ENCODE assay signal across 19 cellular contexts in the genomic region with DNA sequence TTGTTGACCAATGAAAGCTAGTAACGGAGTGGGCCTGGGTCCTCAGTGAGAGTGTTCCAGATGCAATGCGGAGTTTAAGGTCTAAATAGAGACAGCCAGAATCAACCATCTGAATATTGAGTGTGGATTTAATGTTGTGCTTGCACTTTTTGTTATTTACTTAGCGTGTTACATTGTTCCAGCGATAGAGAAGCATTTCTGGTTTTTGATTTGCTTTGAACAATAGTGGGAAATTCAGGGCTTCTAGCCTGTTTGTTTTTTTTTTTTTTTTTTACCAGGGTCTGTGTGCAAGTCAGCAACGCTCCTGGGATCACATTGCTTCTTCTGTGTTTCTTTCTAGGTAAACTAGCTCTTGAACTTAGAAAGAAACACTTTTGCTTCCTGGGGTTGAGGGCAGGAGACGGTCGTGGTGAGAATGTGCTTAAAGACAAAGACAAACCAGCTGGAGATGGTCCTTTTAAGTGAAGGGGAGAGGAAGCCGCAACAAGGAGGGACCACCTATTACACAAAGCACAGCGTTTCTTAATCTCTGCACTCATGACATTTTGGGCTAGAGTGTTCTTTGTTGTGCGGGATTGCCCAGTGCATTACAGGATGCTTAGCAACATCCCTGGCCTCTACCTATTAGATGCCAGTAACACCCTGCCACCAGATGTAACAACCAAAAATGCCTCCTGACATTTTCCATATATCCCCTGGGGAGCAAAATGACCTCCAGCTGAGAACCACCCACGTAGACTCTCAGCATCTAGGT.
"Had no signal": no experiment of that assay in that cellular context is flagged by ENCODE, and none has a peak within 500 bp of the region (broad histone marks: within the 10 kb centered on the region; RNA-seq: fewer than 3 reads in every experiment).

No MANE protein-coding gene starts in this region.

- FAIRE-seq: keratinocyte had no signal

- H3K27ac ChIP-seq: coronary artery, epithelial cell of prostate, left lung, tibial artery, uterus had no signal

- H3K36me3 ChIP-seq: uterus had no signal

- DNase-seq: activated CD4-positive, alpha-beta T cell treated with anti-CD3 and anti-CD28 coated beads, Interleukin-2, amount 50 U/mL, for 48 hours; activated effector memory CD4-positive, alpha-beta T cell treated with Interleukin-2 at 50 U/mL for 16 hours; activated T-cell treated with anti-CD3 and anti-CD28 coated beads, Interleukin-2, amount 50 U/mL, for 4 hours; effector CD8-positive, alpha-beta T cell; foreskin melanocyte; left lung; mammary epithelial cell; mucosa of descending colon; naive thymus-derived CD4-positive, alpha-beta T cell; stimulated activated CD4-positive, alpha-beta T cell treated with anti-CD3 and anti-CD28 coated beads, Interleukin-2, amount 100 ng/mL, for 48 hours; tibial artery; uterus had no signal

- H3K4me1 ChIP-seq: left lung, tibial artery, uterus had no signal

- H3K27me3 ChIP-seq: left lung, tibial artery, uterus had no signal

- H3K9me3 Mint-ChIP-seq: activated naive CD4-positive, alpha-beta T cell treated with anti-CD3 and anti-CD28 coated beads, Interleukin-2, amount 50 U/mL, for 24 hours; activated T-cell treated with anti-CD3 and anti-CD28 coated beads, Interleukin-2, amount 50 U/mL, for 4 hours; brain; central memory CD8-positive, alpha-beta T cell; stimulated activated memory B cell treated with anti-CD40 and anti-IgM and Interleukin-4, amounts not matched to agents 10 μg/mL and 1 μg/mL and 100 μg/mL, for 72 hours had no signal

- H3K27ac Mint-ChIP-seq: activated naive CD4-positive, alpha-beta T cell treated with anti-CD3 and anti-CD28 coated beads, Interleukin-2, amount 50 U/mL, for 24 hours; brain; naive thymus-derived CD4-positive, alpha-beta T cell; stimulated activated memory B cell treated with anti-CD40 and anti-IgM and Interleukin-4, amounts not matched to agents 10 μg/mL and 1 μg/mL and 100 μg/mL, for 72 hours had no signal

- H3K4me1 Mint-ChIP-seq: activated naive CD4-positive, alpha-beta T cell treated with anti-CD3 and anti-CD28 coated beads, Interleukin-2, amount 50 U/mL, for 24 hours; brain; central memory CD8-positive, alpha-beta T cell; stimulated activated memory B cell treated with anti-CD40 and anti-IgM and Interleukin-4, amounts not matched to agents 10 μg/mL and 1 μg/mL and 100 μg/mL, for 72 hours had no signal

- ATAC-seq: activated T-cell treated with anti-CD3 and anti-CD28 coated beads, Interleukin-2, amount 50 U/mL, for 4 hours; left lung; mucosa of descending colon; naive thymus-derived CD4-positive, alpha-beta T cell; stimulated activated memory B cell treated with anti-CD40 and anti-IgM and Interleukin-4, amounts not matched to agents 10 μg/mL and 1 μg/mL and 100 μg/mL, for 72 hours had no signal

- H3K4me3 ChIP-seq: coronary artery, left lung, mucosa of descending colon, tibial artery, uterus had no signal

- H3K4me3 Mint-ChIP-seq: activated naive CD4-positive, alpha-beta T cell treated with anti-CD3 and anti-CD28 coated beads, Interleukin-2, amount 50 U/mL, for 24 hours; activated T-cell treated with anti-CD3 and anti-CD28 coated beads, Interleukin-2, amount 50 U/mL, for 4 hours; brain; central memory CD8-positive, alpha-beta T cell; naive thymus-derived CD4-positive, alpha-beta T cell; stimulated activated memory B cell treated with anti-CD40 and anti-IgM and Interleukin-4, amounts not matched to agents 10 μg/mL and 1 μg/mL and 100 μg/mL, for 72 hours had no signal

- H3K9me3 ChIP-seq: left lung, mucosa of descending colon, tibial artery, uterus had no signal

- H3K27me3 Mint-ChIP-seq: activated naive CD4-positive, alpha-beta T cell treated with anti-CD3 and anti-CD28 coated beads, Interleukin-2, amount 50 U/mL, for 24 hours; brain; central memory CD8-positive, alpha-beta T cell; naive thymus-derived CD4-positive, alpha-beta T cell; stimulated activated memory B cell treated with anti-CD40 and anti-IgM and Interleukin-4, amounts not matched to agents 10 μg/mL and 1 μg/mL and 100 μg/mL, for 72 hours had no signal
